In genomic region chr1:156104861-156105546, GRCh38 we compare ENCODE assay signal across 8 cellular contexts. TPM values are rescaled to one million over a fixed set of nuclear protein-coding genes. Genes with fewer than 3 reads are reported as not detected.
DNase-seq lines count a peak whose midpoint lies in the region; ATAC-seq and TF ChIP-seq lines count a peak whose summit lies in the region.

No MANE protein-coding gene starts in this region.

- H3K9me3 ChIP-seq in mucosa of descending colon: no peaks in the 10 kb centered on the region

- ATAC-seq in stimulated activated naive CD8-positive, alpha-beta T cell treated with anti-CD3 and anti-CD28 coated beads, Interleukin-15, Interleukin-2, amounts not matched to agents 100 U/mL and 50 U/mL, for 24 hours: no peak
- ATAC-seq in mucosa of descending colon (no peak), HG02610 (IDR thresholded peaks at IDR 0.05; ENCODE audit: unreplicated experiment) (no peak)

- H3K4me1 ChIP-seq in mucosa of descending colon (ENCODE audit: low read depth): peaks cover 59% of the 10 kb centered on the region

- H3K36me3 Mint-ChIP-seq in stimulated activated naive CD8-positive, alpha-beta T cell treated with anti-CD3 and anti-CD28 coated beads, Interleukin-15, Interleukin-2, amounts not matched to agents 100 ng/mL and 50 ng/mL, for 24 hours (ENCODE audit: low read depth): no peaks in the 10 kb centered on the region

- no peaks in the 10 kb centered on the region for H3K36me3 ChIP-seq in mucosa of descending colon (ENCODE audit: low read depth)

- peaks cover 5% of the 10 kb centered on the region for H3K27me3 Mint-ChIP-seq in stimulated activated naive CD8-positive, alpha-beta T cell treated with anti-CD3 and anti-CD28 coated beads, Interleukin-15, Interleukin-2, amounts not matched to agents 100 ng/mL and 50 ng/mL, for 24 hours

- DNase-seq in stimulated activated naive CD8-positive, alpha-beta T cell treated with anti-CD3 and anti-CD28 coated beads, Interleukin-15, Interleukin-2, amounts not matched to agents 100 U/mL and 50 U/mL, for 24 hours: no peak
- peak; percentile 28 to 71 (median 45) for DNase-seq in mucosa of descending colon
- no peak for DNase-seq in NCI-H2029 treated with DMSO at 0.1 percent for 48 hours (lab: John Stamatoyannopoulos, UW)
- no peak for DNase-seq in NCI-H1092 (lab: John Stamatoyannopoulos, UW)
- no peak for DNase-seq in NCI-H146 treated with DMSO at 0.1 percent for 48 hours (lab: John Stamatoyannopoulos, UW; ENCODE audit: unreplicated experiment)

- H3K27ac Mint-ChIP-seq in stimulated activated naive CD8-positive, alpha-beta T cell treated with anti-CD3 and anti-CD28 coated beads, Interleukin-15, Interleukin-2, amounts not matched to agents 100 ng/mL and 50 ng/mL, for 24 hours: peak overlapping the region; percentile 96

- intact Hi-C loops in mucosa of descending colon (cut with DNase I, micrococcal nuclease): no loop called here

- H3K27ac ChIP-seq in cingulate gyrus (ENCODE audit: low read depth, low read length): peak overlapping the region; percentile 63

- no peak overlapping the region for H3K4me3 ChIP-seq in mucosa of descending colon

- no peaks in the 10 kb centered on the region for H3K9me3 Mint-ChIP-seq in stimulated activated naive CD8-positive, alpha-beta T cell treated with anti-CD3 and anti-CD28 coated beads, Interleukin-15, Interleukin-2, amounts not matched to agents 100 ng/mL and 50 ng/mL, for 24 hours

- TF ChIP-seq CTCF in mucosa of descending colon (IDR thresholded peaks at IDR 0.05): no peak

- peak overlapping the region; percentile 83 for H3K4me3 Mint-ChIP-seq in stimulated activated naive CD8-positive, alpha-beta T cell treated with anti-CD3 and anti-CD28 coated beads, Interleukin-15, Interleukin-2, amounts not matched to agents 100 ng/mL and 50 ng/mL, for 24 hours

- peaks cover 92% of the 10 kb centered on the region for H3K4me1 Mint-ChIP-seq in stimulated activated naive CD8-positive, alpha-beta T cell treated with anti-CD3 and anti-CD28 coated beads, Interleukin-15, Interleukin-2, amounts not matched to agents 100 ng/mL and 50 ng/mL, for 24 hours (ENCODE audit: low read depth)

RNA-seq across cellular contexts. Expression of gene LMNA, which starts 9.5 kb away (rescaled TPM):
- 100 to 1,000 TPM; 263 to 334 (median 308) TPM for total RNA-seq in mucosa of descending colon

RNA-seq across cellular contexts. Expression of gene MEX3A, which starts 22.7 kb away (rescaled TPM):
- total RNA-seq in mucosa of descending colon: 1 to 10 TPM in 1 of 3 donors, under 1 TPM in 2; 0.32 to 2.5 (median 0.66) TPM

RNA-seq across cellular contexts. Expression of gene RAB25, which starts 44.0 kb away (rescaled TPM):
- total RNA-seq in mucosa of descending colon: 100 to 1,000 TPM in 2 of 3 donors, 10 to 100 TPM in 1; 85.1 to 242 (median 158) TPM

RNA-seq across cellular contexts. Expression of gene SEMA4A, which starts 48.4 kb away (rescaled TPM):
- total RNA-seq in mucosa of descending colon: 1 to 10 TPM; 2.1 to 7.6 (median 5.5) TPM

RNA-seq across cellular contexts. Expression of gene LAMTOR2, which starts 50.4 kb away (rescaled TPM):
- total RNA-seq in mucosa of descending colon: 10 to 100 TPM; 49.8 to 73.4 (median 60.7) TPM

Comparison
In these comparisons a context has a peak if more than half of its experiments do, and no peak if none do; other contexts are left out.
1. DNase-seq: peak in mucosa of descending colon (3 of 3); none in stimulated activated naive CD8-positive, alpha-beta T cell treated with anti-CD3 and anti-CD28 coated beads, Interleukin-15, Interleukin-2, amounts not matched to agents 100 U/mL and 50 U/mL, for 24 hours (single experiment), NCI-H2029 treated with DMSO at 0.1 percent for 48 hours (single experiment), NCI-H1092 (single experiment) and NCI-H146 treated with DMSO at 0.1 percent for 48 hours (single experiment).